32 cellular contexts compared by ENCODE assay signal in genomic region chr13:44487989-44488388, GRCh38.
DNase-seq lines count a peak whose midpoint lies in the region; ATAC-seq and TF ChIP-seq lines count a peak whose summit lies in the region.
"Had no signal": no experiment of that assay in that cellular context is flagged by ENCODE, and none has a peak within 500 bp of the region (broad histone marks: within the 10 kb centered on the region; RNA-seq: fewer than 3 reads in every experiment).

No MANE protein-coding gene starts in this region.

- H3K4me1 Mint-ChIP-seq in type B pancreatic cell (ENCODE audit: unreplicated experiment), result peaks cover 6% of the 10 kb centered on the region
- H3K4me1 Mint-ChIP-seq: neural progenitor cell had no signal

- H3K4me3 ChIP-seq in right atrium auricular region, result no peak overlapping the region
- H3K4me3 ChIP-seq: GM23338, left lung, neural progenitor cell, PC-9, tibial nerve had no signal

- H3K4me1 ChIP-seq in right atrium auricular region, result peaks cover 0 to 5% of the 10 kb centered on the region in 2 donors

- peaks cover 5% of the 10 kb centered on the region for H3K36me3 Mint-ChIP-seq in type B pancreatic cell
- H3K36me3 Mint-ChIP-seq: WTC11 had no signal

- H3K27ac ChIP-seq in right atrium auricular region, result no peak overlapping the region
- H3K27ac ChIP-seq: left lung, neural progenitor cell, parathyroid adenoma, PC-9, tibial nerve had no signal

- CTCF ChIA-PET in GM10248 (lab: Yijun Ruan, JAX), result interaction anchor here (0.6 to 0.9 kb wide), 2 partner anchors 9 to 486 kb away, joined by 3 to 4 read pairs; no protein-coding TSS in a partner anchor

- H3K27me3 Mint-ChIP-seq in type B pancreatic cell, result no peaks in the 10 kb centered on the region

- no peak overlapping the region for H3K27ac Mint-ChIP-seq in type B pancreatic cell
- H3K27ac Mint-ChIP-seq: GM23338, HFFc6, neural progenitor cell, WTC11 had no signal

- no peak overlapping the region for H3K4me3 Mint-ChIP-seq in type B pancreatic cell
- H3K4me3 Mint-ChIP-seq: GM23338, HFFc6, neural progenitor cell, WTC11 had no signal

- peak; percentile 34 for DNase-seq in GM10248 (ENCODE audit: extremely low spot score)
- no peak for DNase-seq in hepatic stellate cell (ENCODE audit: low spot score)
- no peak for DNase-seq in type B pancreatic cell (ENCODE audit: extremely low spot score, unreplicated experiment)
- DNase-seq in effector CD8-positive, alpha-beta T cell (lab: John Stamatoyannopoulos, UW), result no peak
- DNase-seq in right atrium auricular region (ENCODE audit: low spot score), result no peak
- DNase-seq: 8988T; activated CD4-positive, alpha-beta T cell treated with anti-CD3 and anti-CD28 coated beads, Interleukin-2, amount 50 U/mL, for 4 hours; activated naive CD4-positive, alpha-beta T cell treated with Interleukin-2 at 50 U/mL for 16 hours; amniotic stem cell; Calu3; DMS79 treated with DMSO at 0.1 percent for 48 hours; GF-D8; HFFc6; IMR-90; left lung; mesenchymal stem cell; NCI-H2171 treated with DMSO at 0.1 percent for 48 hours; NCI-H526; NK-92 treated with Interleukin-12 subunit alpha and Interleukin-12 subunit beta, amount 100 ng/mL, for 24 hours; PC-9; SHP77 treated with DMSO at 0.1 percent for 48 hours; stimulated activated CD4-positive, alpha-beta T cell treated with anti-CD3 and anti-CD28 coated beads, Interleukin-2, amount 100 ng/mL, for 24 hours; SW 1271; T1000 had no signal

- no peaks in the 10 kb centered on the region for H3K27me3 ChIP-seq in right atrium auricular region
- H3K27me3 ChIP-seq: left lung, neural progenitor cell, tibial nerve had no signal

- no peak for TF ChIP-seq CTCF in GM10248 (IDR thresholded peaks at IDR 0.05; ENCODE audit: control extremely low read depth, extremely low read depth, low read depth, missing control alignments)
- no peak for TF ChIP-seq CTCF in type B pancreatic cell (conservative IDR thresholded peaks at IDR 0.05)
- TF ChIP-seq CTCF in right atrium auricular region (IDR thresholded peaks at IDR 0.05), result no peak

- no peaks in the 10 kb centered on the region for H3K36me3 ChIP-seq in right atrium auricular region
- H3K36me3 ChIP-seq: left lung, neural progenitor cell had no signal

- POLR2A ChIA-PET in GM10248 (lab: Yijun Ruan, JAX), result no interaction called here

- peaks cover 4% of the 10 kb centered on the region for H3K9me3 Mint-ChIP-seq in type B pancreatic cell
- H3K9me3 Mint-ChIP-seq: GM23338, HFFc6, neural progenitor cell, WTC11 had no signal

- ATAC-seq in GM18907 (IDR thresholded peaks at IDR 0.05; ENCODE audit: unreplicated experiment), result peak; percentile 62
- peak; percentile 67 for ATAC-seq in GM21723 (IDR thresholded peaks at IDR 0.05; ENCODE audit: unreplicated experiment)
- ATAC-seq in HG03196 (IDR thresholded peaks at IDR 0.05; ENCODE audit: unreplicated experiment), result peak; percentile 67
- ATAC-seq: GM23338, left lung, WTC11 had no signal

- no peaks in the 10 kb centered on the region for H3K9me3 ChIP-seq in right atrium auricular region
- H3K9me3 ChIP-seq: left lung, tibial nerve had no signal
